20 cellular contexts compared by ENCODE assay signal in genomic region chr1:20320734-20321133, GRCh38. TPM values are rescaled to one million over a fixed set of nuclear protein-coding genes. Genes with fewer than 3 reads are reported as not detected.
DNase-seq lines count a peak whose midpoint lies in the region; ATAC-seq and TF ChIP-seq lines count a peak whose summit lies in the region.
"Had no signal": no experiment of that assay in that cellular context is flagged by ENCODE, and none has a peak within 500 bp of the region (broad histone marks: within the 10 kb centered on the region; RNA-seq: fewer than 3 reads in every experiment).

No MANE protein-coding gene starts in this region.

- no peaks in the 10 kb centered on the region for H4K20me1 ChIP-seq in SK-N-SH (ENCODE audit: insufficient read depth)
- H4K20me1 ChIP-seq in osteoblast (ENCODE audit: insufficient read depth, low read length): no peaks in the 10 kb centered on the region

- peaks cover 0 to 34% of the 10 kb centered on the region in 2 experiments; a peak in 2 of 4 replicates for H3K4me1 ChIP-seq in SK-N-SH (ENCODE audit: control insufficient read depth in 1 of 2, insufficient read depth in 2 of 2, low read depth in 1 of 2, low read length in 1 of 2)
- H3K4me1 ChIP-seq in CD4-positive, CD25-positive, alpha-beta regulatory T cell (ENCODE audit: control insufficient read depth, insufficient read depth, low read length, poor library complexity, severe bottlenecking): peaks cover 12% of the 10 kb centered on the region
- H3K4me1 ChIP-seq in osteoblast (ENCODE audit: insufficient read depth, low read length): peaks cover 8% of the 10 kb centered on the region

- H3K4me3 Mint-ChIP-seq in CD4-positive, CD25-positive, alpha-beta regulatory T cell: peak overlapping the region in 3 of 4 donors; percentile 73 to 86 (median 75)
- H3K4me3 Mint-ChIP-seq in T-helper 17 cell: peak overlapping the region; percentile 92

- H2AFZ ChIP-seq in SK-N-SH (ENCODE audit: low read depth) (no peak overlapping the region), osteoblast (ENCODE audit: low read length) (no peak overlapping the region)

- TF ChIP-seq CTCF in SK-N-SH (IDR thresholded peaks at IDR 0.05): no peak
- TF ChIP-seq CTCF in osteoblast (IDR thresholded peaks at IDR 0.05; ENCODE audit: extremely low read depth, low read depth, low read length): no peak

- H3K27me3 ChIP-seq in SK-N-SH (ENCODE audit: insufficient read depth) (peaks cover 5% of the 10 kb centered on the region; the same call in 1 of the 2 replicates), osteoblast (ENCODE audit: insufficient read depth, low read length) (peaks cover 6% of the 10 kb centered on the region)
- H3K27me3 ChIP-seq in CD4-positive, CD25-positive, alpha-beta regulatory T cell (ENCODE audit: control insufficient read depth, insufficient read depth, low read length): no peaks in the 10 kb centered on the region

- H3K4me3 ChIP-seq in SK-N-SH (ENCODE audit: low read depth in 2 of 2, low read length in 1 of 2) (no peak overlapping the region), osteoblast (ENCODE audit: insufficient read depth, low read length) (no peak overlapping the region)
- H3K4me3 ChIP-seq in CD4-positive, CD25-positive, alpha-beta regulatory T cell (ENCODE audit: low read depth, low read length): no peak overlapping the region

- H3K27me3 Mint-ChIP-seq in CD4-positive, CD25-positive, alpha-beta regulatory T cell: peaks cover 15% of the 10 kb centered on the region
- H3K27me3 Mint-ChIP-seq in T-helper 17 cell: peaks cover 4% of the 10 kb centered on the region

- no peaks in the 10 kb centered on the region for H3K36me3 ChIP-seq in SK-N-SH (replicated peaks in 1 of 2; ENCODE audit: control insufficient read depth in 1 of 2, insufficient read depth in 2 of 2, low read length in 1 of 2)
- H3K36me3 ChIP-seq in CD4-positive, CD25-positive, alpha-beta regulatory T cell (ENCODE audit: control insufficient read depth, insufficient read depth, low read length): no peaks in the 10 kb centered on the region
- H3K36me3 ChIP-seq in osteoblast (ENCODE audit: insufficient read depth, low read length): no peaks in the 10 kb centered on the region

- DNase-seq in SK-N-SH (peak; percentile 65), T-helper 17 cell (no peak), osteoblast (ENCODE audit: insufficient read length, low spot score, missing footprints) (peak; percentile 26), UCSD-AML1 (lab: John Stamatoyannopoulos, UW; ENCODE audit: unreplicated experiment) (no peak)
- DNase-seq in CD4-positive, CD25-positive, alpha-beta regulatory T cell: no peak
- DNase-seq: 8988T, DND-41, HCEC 1CT, MV-4-11, NCI-H1417, NCI-H2029, NCI-H2171, NCI-H446, NCI-H69, PC-3 had no signal

- no peaks in the 10 kb centered on the region for H3F3A ChIP-seq in SK-N-SH (replicated peaks; ENCODE audit: insufficient read depth)

- H3K9ac ChIP-seq in SK-N-SH: no peak overlapping the region

- CTCF ChIA-PET in SK-N-SH (lab: Yijun Ruan, JAX): interaction anchor here (1.4 kb wide), 1 partner anchor 10 kb away, joined by 7 read pairs; no protein-coding TSS in a partner anchor

- ATAC-seq in SK-N-SH treated with all-trans-retinoic acid at 6 μM for 48 hours (no peak), T-helper 17 cell (no peak), GM21515 (IDR thresholded peaks at IDR 0.05; ENCODE audit: unreplicated experiment) (no peak), HG02981 (IDR thresholded peaks at IDR 0.05; ENCODE audit: unreplicated experiment) (no peak)
- no peak for ATAC-seq in CD4-positive, CD25-positive, alpha-beta regulatory T cell (ENCODE audit: low read depth in 2 of 2)
- ATAC-seq: PC-3 had no signal

- no peaks in the 10 kb centered on the region for H3K9me2 ChIP-seq in SK-N-SH

- H3K9me3 ChIP-seq in SK-N-SH: no peaks in the 10 kb centered on the region
- no peaks in the 10 kb centered on the region for H3K9me3 ChIP-seq in CD4-positive, CD25-positive, alpha-beta regulatory T cell (ENCODE audit: control insufficient read depth in 2 of 2, low read length in 2 of 2)
- H3K9me3 ChIP-seq in T-helper 17 cell (ENCODE audit: control insufficient read depth, low read length, poor library complexity, severe bottlenecking): no peaks in the 10 kb centered on the region
- H3K9me3 ChIP-seq in osteoblast (ENCODE audit: low read depth, low read length): no peaks in the 10 kb centered on the region

- H3K9me3 Mint-ChIP-seq in CD4-positive, CD25-positive, alpha-beta regulatory T cell: peaks cover 0 to 1% (median 0%) of the 10 kb centered on the region in 7 donors

- no peaks in the 10 kb centered on the region for H3K36me3 Mint-ChIP-seq in CD4-positive, CD25-positive, alpha-beta regulatory T cell
- peaks cover 12% of the 10 kb centered on the region for H3K36me3 Mint-ChIP-seq in T-helper 17 cell (ENCODE audit: low read depth)

- TF ChIP-seq RAD21 in SK-N-SH (IDR thresholded peaks at IDR 0.05; ENCODE audit: low read length): no peak

- POLR2A ChIA-PET in SK-N-SH (lab: Yijun Ruan, JAX): no interaction called here

- TF ChIP-seq EP300 in SK-N-SH (IDR thresholded peaks at IDR 0.05; ENCODE audit: borderline replicate concordance in 1 of 2, low read depth in 1 of 2, low read length in 1 of 2): peak in 1 of 2 experiments; percentile 32; a peak in 1 of 4 replicates

- H3K27ac ChIP-seq in SK-N-SH (ENCODE audit: low read depth in 2 of 2, low read length in 1 of 2): peak overlapping the region in 1 of 2 experiments; percentile 39; a peak in 2 of 4 replicates
- no peak overlapping the region for H3K27ac ChIP-seq in CD4-positive, CD25-positive, alpha-beta regulatory T cell (ENCODE audit: insufficient read depth, low read length, poor library complexity, severe bottlenecking)
- H3K27ac ChIP-seq in osteoblast (ENCODE audit: low read depth, low read length): no peak overlapping the region
- H3K27ac ChIP-seq: RWPE1 had no signal

- H3K4me2 ChIP-seq in SK-N-SH (no peak overlapping the region), osteoblast (ENCODE audit: insufficient read depth, low read length) (no peak overlapping the region)

- H3K4me1 Mint-ChIP-seq in CD4-positive, CD25-positive, alpha-beta regulatory T cell: peaks cover 3 to 34% (median 16%) of the 10 kb centered on the region in 4 donors
- peaks cover 32% of the 10 kb centered on the region for H3K4me1 Mint-ChIP-seq in T-helper 17 cell

- no peaks in the 10 kb centered on the region for H3K79me2 ChIP-seq in SK-N-SH (ENCODE audit: insufficient read depth)
- no peaks in the 10 kb centered on the region for H3K79me2 ChIP-seq in osteoblast (ENCODE audit: insufficient read depth, low read length)

- H3K27ac Mint-ChIP-seq in CD4-positive, CD25-positive, alpha-beta regulatory T cell: peak overlapping the region in 2 of 3 donors; percentile 62 to 88
- H3K27ac Mint-ChIP-seq in T-helper 17 cell: peak overlapping the region; percentile 98

- WGBS in SK-N-SH (ENCODE audit: low lambda C conversion rate): 50% methylated on average over 7 of the region's 7 CpGs

TF ChIP-seq in SK-N-SH, 30 proteins besides CTCF, POLR2A, EP300 and RAD21:
- TF ChIP-seq MXI1 (IDR thresholded peaks at IDR 0.05; ENCODE audit: low read depth, low read length) (peak; percentile 61; the same call in 1 of the 2 replicates), USF1 (IDR thresholded peaks at IDR 0.05; ENCODE audit: borderline replicate concordance, low read depth) (no peak), SMC3 (IDR thresholded peaks at IDR 0.05; ENCODE audit: low read depth, low read length) (no peak), YY1 (IDR thresholded peaks at IDR 0.05; ENCODE audit: low read depth) (no peak), RXRA (IDR thresholded peaks at IDR 0.05; ENCODE audit: borderline replicate concordance, low read depth) (no peak)

TF ChIP-seq in SK-N-SH treated with all-trans-retinoic acid at 6 μM for 48 hours, 23 proteins besides CTCF, POLR2A, EP300 and RAD21 (continues in another document):
- TF ChIP-seq ZFP3 (CRISPR knock-in tag; IDR thresholded peaks at IDR 0.05) (no peak), TSHZ2 (CRISPR knock-in tag; IDR thresholded peaks at IDR 0.05) (no peak), ARNTL (CRISPR knock-in tag; IDR thresholded peaks at IDR 0.05; ENCODE audit: borderline replicate concordance, low read depth) (no peak), PPARA (CRISPR knock-in tag; IDR thresholded peaks at IDR 0.05; ENCODE audit: borderline replicate concordance) (no peak), TCF4 (CRISPR knock-in tag; IDR thresholded peaks at IDR 0.05; ENCODE audit: borderline replicate concordance) (no peak), CSDC2 (CRISPR knock-in tag; IDR thresholded peaks at IDR 0.05) (no peak), ZFP30 (CRISPR knock-in tag; IDR thresholded peaks at IDR 0.05) (no peak)

RNA-seq across cellular contexts. Expression of gene VWA5B1, which starts 30.1 kb away (rescaled TPM):
- not detected in 2 replicates for polyA plus RNA-seq in SK-N-SH (2012; rRNA removed)
- polyA plus RNA-seq in SK-N-SH (2012; cell fraction: cytosol; rRNA removed): not detected in 2 replicates
- polyA plus RNA-seq in SK-N-SH (2012; cell fraction: nucleus; rRNA removed): not detected in 2 replicates
- not detected for total RNA-seq in CD4-positive, CD25-positive, alpha-beta regulatory T cell
- polyA plus RNA-seq in CD4-positive, CD25-positive, alpha-beta regulatory T cell: under 1 TPM in 1 of 4 donors, not detected in 3; 0.08 TPM
- total RNA-seq in T-helper 17 cell (under 1 TPM; 0.13 to 0.15 TPM), osteoblast (not detected in 2 replicates)
- total RNA-seq: PC-3 had no signal
- polyA plus RNA-seq: BJ had no signal

Comparison
In these comparisons a context has a peak if more than half of its experiments do, and no peak if none do; other contexts are left out.
1. DNase-seq: peak in SK-N-SH (single experiment) and osteoblast (single experiment); none in CD4-positive, CD25-positive, alpha-beta regulatory T cell (0 of 3), T-helper 17 cell (0 of 3) and UCSD-AML1 (single experiment).